Comparison of ENCODE assay signal across 14 cellular contexts in the genomic region with DNA sequence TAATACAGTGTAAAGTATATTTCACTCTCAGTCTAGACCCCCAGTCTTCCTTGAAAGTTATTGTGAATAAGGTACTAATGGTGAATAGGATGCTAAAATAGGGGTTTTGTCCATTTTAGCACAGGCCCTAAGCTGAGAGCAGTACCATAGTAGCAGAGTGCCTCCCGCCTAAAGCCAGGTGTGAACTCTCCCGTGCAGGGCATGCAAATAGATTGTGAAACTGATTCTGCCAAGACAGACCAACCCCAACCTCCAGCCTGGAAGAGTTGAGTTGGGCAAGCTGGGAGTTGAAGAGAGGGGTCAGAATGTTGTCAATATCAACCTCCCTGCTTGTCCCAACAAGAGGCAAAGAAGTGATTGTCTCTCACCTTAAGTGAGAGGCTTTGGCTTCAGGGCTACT.
DNase-seq lines count a peak whose midpoint lies in the region; ATAC-seq and TF ChIP-seq lines count a peak whose summit lies in the region.
"Had no signal": no experiment of that assay in that cellular context is flagged by ENCODE, and none has a peak within 500 bp of the region (broad histone marks: within the 10 kb centered on the region; RNA-seq: fewer than 3 reads in every experiment).

No MANE protein-coding gene starts in this region.

- TF ChIP-seq POLR2A in tibial nerve (IDR thresholded peaks at IDR 0.05): no peak

- no peak for DNase-seq in Caco-2
- peak; percentile 22 for DNase-seq in OCI-LY7 (ENCODE audit: low spot score)
- DNase-seq in left lobe of liver (ENCODE audit: low spot score): peak; percentile 57
- DNase-seq in activated naive CD4-positive, alpha-beta T cell (lab: John Stamatoyannopoulos, UW): no peak
- no peak for DNase-seq in tibial nerve (ENCODE audit: low spot score in 2 of 2)
- no peak for DNase-seq in SKM-1 treated with dmso at 0.1 percent for 144 hours (lab: John Stamatoyannopoulos, UW; ENCODE audit: unreplicated experiment)
- DNase-seq: H9, IMR-90, NCI-H1092, NCI-H2081 treated with DMSO at 0.1 percent for 48 hours, NCI-H774, SJCRH30 had no signal

- peak overlapping the region; percentile 17; the same call in 1 of the 2 replicates for H3K4me2 ChIP-seq in OCI-LY7 (ENCODE audit: low read length)

- H3K9me2 ChIP-seq in OCI-LY7 (ENCODE audit: insufficient read depth, low read length): no peaks in the 10 kb centered on the region

- no peaks in the 10 kb centered on the region for H4K20me1 ChIP-seq in OCI-LY7 (ENCODE audit: insufficient read depth, low read length)

- no peaks in the 10 kb centered on the region for H3K27me3 ChIP-seq in Caco-2 (replicated peaks; ENCODE audit: control insufficient read depth, insufficient read depth, low read length)
- H3K27me3 ChIP-seq in tibial nerve: no peaks in the 10 kb centered on the region
- H3K27me3 ChIP-seq: SJCRH30 had no signal

- H3K4me3 Mint-ChIP-seq in Caco-2 (ENCODE audit: unreplicated experiment): peak overlapping the region; percentile 29
- peak overlapping the region; percentile 27 for H3K4me3 Mint-ChIP-seq in stimulated activated memory B cell treated with anti-CD40 and anti-IgM and Interleukin-4, amounts not matched to agents 10 μg/mL and 1 μg/mL and 100 μg/mL, for 72 hours
- H3K4me3 Mint-ChIP-seq: H9 had no signal

- no peaks in the 10 kb centered on the region for H3K36me3 ChIP-seq in Caco-2 (ENCODE audit: control insufficient read depth, insufficient read depth, low read length)
- no peaks in the 10 kb centered on the region for H3K36me3 ChIP-seq in OCI-LY7 (ENCODE audit: insufficient read depth, low read length)
- H3K36me3 ChIP-seq in tibial nerve: no peaks in the 10 kb centered on the region
- H3K36me3 ChIP-seq: SJCRH30 had no signal

- WGBS in tibial nerve, 2 donors: 78 to 90% methylated on average over 2 of the region's 2 CpGs

- H3K4me1 Mint-ChIP-seq in Caco-2 (ENCODE audit: low read depth, unreplicated experiment): peaks cover 15% of the 10 kb centered on the region
- H3K4me1 Mint-ChIP-seq in stimulated activated memory B cell treated with anti-CD40 and anti-IgM and Interleukin-4, amounts not matched to agents 10 μg/mL and 1 μg/mL and 100 μg/mL, for 72 hours: peaks cover 16% of the 10 kb centered on the region

- TF ChIP-seq CTCF in Caco-2 (IDR thresholded peaks at IDR 0.05; ENCODE audit: insufficient read depth in 1 of 2, low read depth in 1 of 2, low read length in 1 of 2, severe bottlenecking in 1 of 2, unreplicated experiment in 1 of 2) (no peak), OCI-LY7 (conservative IDR thresholded peaks at IDR 0.05; ENCODE audit: low read length) (no peak), tibial nerve (IDR thresholded peaks at IDR 0.05) (no peak)

- no peak overlapping the region for H3K27ac ChIP-seq in OCI-LY7 (ENCODE audit: low read depth, low read length, poor library complexity, severe bottlenecking)
- H3K27ac ChIP-seq in tibial nerve: no peak overlapping the region
- H3K27ac ChIP-seq: C4-2B, SJCRH30 had no signal

- H3K79me2 ChIP-seq in OCI-LY7 (ENCODE audit: insufficient read depth, low read depth, low read length): no peaks in the 10 kb centered on the region

- peaks cover 4% of the 10 kb centered on the region for H3K36me3 Mint-ChIP-seq in Caco-2 (ENCODE audit: insufficient read depth, unreplicated experiment)
- H3K36me3 Mint-ChIP-seq in stimulated activated memory B cell treated with anti-CD40 and anti-IgM and Interleukin-4, amounts not matched to agents 10 μg/mL and 1 μg/mL and 100 μg/mL, for 72 hours: no peaks in the 10 kb centered on the region

- no peak overlapping the region for H3K4me3 ChIP-seq in Caco-2 (ENCODE audit: low read depth, low read length)
- no peak overlapping the region for H3K4me3 ChIP-seq in OCI-LY7 (ENCODE audit: low read depth, low read length, poor library complexity, severe bottlenecking)
- H3K4me3 ChIP-seq in tibial nerve: no peak overlapping the region
- H3K4me3 ChIP-seq: SJCRH30 had no signal

- intact Hi-C loops in Caco-2 (cut with micrococcal nuclease; ENCODE audit: unreplicated experiment) (no loop called here), OCI-LY7 (cut with micrococcal nuclease; ENCODE audit: unreplicated experiment) (no loop called here)

- no TSS peak for BruUV-seq in Caco-2 (replicated peaks; lab: Mats Ljungman, UMichigan)
- no TSS peak for BruUV-seq in OCI-LY7 (replicated peaks; lab: Mats Ljungman, UMichigan)

- ATAC-seq in left lobe of liver: peak; percentile 97
- peak; percentile 51 for ATAC-seq in stimulated activated memory B cell treated with anti-CD40 and anti-IgM and Interleukin-4, amounts not matched to agents 10 μg/mL and 1 μg/mL and 100 μg/mL, for 72 hours

- peaks cover 5% of the 10 kb centered on the region for H3K27me3 Mint-ChIP-seq in Caco-2 (ENCODE audit: insufficient read depth, unreplicated experiment)
- H3K27me3 Mint-ChIP-seq in stimulated activated memory B cell treated with anti-CD40 and anti-IgM and Interleukin-4, amounts not matched to agents 10 μg/mL and 1 μg/mL and 100 μg/mL, for 72 hours: no peaks in the 10 kb centered on the region

- H3K4me1 ChIP-seq in Caco-2 (peaks cover 12% of the 10 kb centered on the region), OCI-LY7 (ENCODE audit: insufficient read depth, low read length, poor library complexity, severe bottlenecking) (peaks cover 13% of the 10 kb centered on the region), tibial nerve (no peaks in the 10 kb centered on the region)
- H3K4me1 ChIP-seq: SJCRH30 had no signal

- CTCF ChIA-PET in Caco-2 (lab: Charles Lee): interaction anchor here (1.2 kb wide), 1 partner anchor 150 kb away, joined by 4 read pairs; no protein-coding TSS in a partner anchor
- CTCF ChIA-PET in OCI-LY7 (lab: Charles Lee; ENCODE audit: unreplicated experiment): no interaction called here

- POLR2A ChIA-PET in Caco-2 (lab: Charles Lee) (no interaction called here), OCI-LY7 (lab: Charles Lee) (interaction anchor here (1.3 kb wide), 1 partner anchor 9 kb away, joined by 3 read pairs; no protein-coding TSS in a partner anchor)

- no peaks in the 10 kb centered on the region for H3K9me3 Mint-ChIP-seq in Caco-2 (ENCODE audit: unreplicated experiment)
- H3K9me3 Mint-ChIP-seq in stimulated activated memory B cell treated with anti-CD40 and anti-IgM and Interleukin-4, amounts not matched to agents 10 μg/mL and 1 μg/mL and 100 μg/mL, for 72 hours: no peaks in the 10 kb centered on the region

- peak overlapping the region; percentile 72; the same call in 1 of the 2 replicates for H2AFZ ChIP-seq in OCI-LY7 (ENCODE audit: low read length)

- TF ChIP-seq EP300 in tibial nerve (IDR thresholded peaks at IDR 0.05): no peak

- H3K27ac Mint-ChIP-seq in Caco-2 (ENCODE audit: unreplicated experiment): peak overlapping the region; percentile 60
- peak overlapping the region; percentile 62 for H3K27ac Mint-ChIP-seq in stimulated activated memory B cell treated with anti-CD40 and anti-IgM and Interleukin-4, amounts not matched to agents 10 μg/mL and 1 μg/mL and 100 μg/mL, for 72 hours
- H3K27ac Mint-ChIP-seq: H9 had no signal

- H3K9me3 ChIP-seq in Caco-2 (no peaks in the 10 kb centered on the region), OCI-LY7 (ENCODE audit: low read length) (no peaks in the 10 kb centered on the region), tibial nerve (peaks cover 0 to 2% (median 0%) of the 10 kb centered on the region in 4 donors)

Comparison
In these comparisons a context has a peak if more than half of its experiments do, and no peak if none do; other contexts are left out.
1. DNase-seq: peak in OCI-LY7 (single experiment) and left lobe of liver (single experiment); none in Caco-2 (0 of 2), activated naive CD4-positive, alpha-beta T cell (0 of 4), tibial nerve (0 of 2) and SKM-1 treated with dmso at 0.1 percent for 144 hours (single experiment).